ENCODE assay signal across 1 cellular context in the genomic region with DNA sequence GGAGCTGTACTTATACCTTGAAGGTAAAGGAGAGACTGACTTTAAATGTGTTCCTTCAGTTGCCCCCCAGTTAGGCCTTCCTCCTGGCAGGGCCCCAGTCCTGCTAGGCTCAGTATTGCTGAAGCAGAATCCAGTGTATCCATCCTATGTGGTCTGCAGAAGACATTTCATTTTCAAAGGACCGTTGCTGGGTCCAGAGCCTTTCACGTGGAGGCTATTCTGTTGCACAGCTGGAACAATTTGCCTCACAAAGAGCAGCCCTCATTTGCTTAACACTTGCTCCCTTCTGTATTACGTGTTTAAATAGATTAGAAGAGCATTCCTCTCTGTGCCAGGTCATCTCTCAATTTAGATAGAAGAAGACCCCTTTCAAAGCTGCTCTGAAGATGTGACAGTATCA.
TF ChIP-seq lines count a peak whose summit lies in the region.

No MANE protein-coding gene starts in this region.

TF ChIP-seq in IMR-90, 13 proteins besides CTCF, POLR2A, EP300 and RAD21 (continued from another document):
- TF ChIP-seq, protein P1, sequence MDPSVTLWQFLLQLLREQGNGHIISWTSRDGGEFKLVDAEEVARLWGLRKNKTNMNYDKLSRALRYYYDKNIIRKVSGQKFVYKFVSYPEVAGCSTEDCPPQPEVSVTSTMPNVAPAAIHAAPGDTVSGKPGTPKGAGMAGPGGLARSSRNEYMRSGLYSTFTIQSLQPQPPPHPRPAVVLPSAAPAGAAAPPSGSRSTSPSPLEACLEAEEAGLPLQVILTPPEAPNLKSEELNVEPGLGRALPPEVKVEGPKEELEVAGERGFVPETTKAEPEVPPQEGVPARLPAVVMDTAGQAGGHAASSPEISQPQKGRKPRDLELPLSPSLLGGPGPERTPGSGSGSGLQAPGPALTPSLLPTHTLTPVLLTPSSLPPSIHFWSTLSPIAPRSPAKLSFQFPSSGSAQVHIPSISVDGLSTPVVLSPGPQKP (IDR thresholded peaks at IDR 0.05; ENCODE audit: borderline replicate concordance, low read depth, low read length) = no peak
- TF ChIP-seq CHD1 (IDR thresholded peaks at IDR 0.05; ENCODE audit: low read depth, low read length) = no peak
